ENCODE assay signal across 3 cellular contexts in genomic region chr2:237431372-237431771, GRCh38.
TF ChIP-seq lines count a peak whose summit lies in the region.

No MANE protein-coding gene starts in this region.

TF ChIP-seq in SK-N-SH, 30 proteins besides CTCF, POLR2A, EP300 and RAD21 (continued from another document and continues in another):
- no peak for TF ChIP-seq IRF3 (IDR thresholded peaks at IDR 0.05; ENCODE audit: low read depth, low read length)
- TF ChIP-seq TCF12 (IDR thresholded peaks at IDR 0.05), result peak; percentile 33; the same call in 1 of the 2 replicates
- TF ChIP-seq SIN3A (IDR thresholded peaks at IDR 0.05; ENCODE audit: borderline replicate concordance, low read depth, low read length), result no peak
- TF ChIP-seq MAX (IDR thresholded peaks at IDR 0.05; ENCODE audit: low read depth), result no peak
- no peak for TF ChIP-seq EZH2phosphoT487 (IDR thresholded peaks at IDR 0.05; ENCODE audit: borderline replicate concordance, low read depth)
- TF ChIP-seq RCOR1 (IDR thresholded peaks at IDR 0.05; ENCODE audit: low read length), result no peak
- TF ChIP-seq RXRA (IDR thresholded peaks at IDR 0.05; ENCODE audit: borderline replicate concordance, low read depth), result no peak
- TF ChIP-seq SMC3 (IDR thresholded peaks at IDR 0.05; ENCODE audit: low read depth, low read length), result no peak
- no peak for TF ChIP-seq CHD2 (IDR thresholded peaks at IDR 0.05; ENCODE audit: low read length, partially characterized antibody)
- no peak for TF ChIP-seq REST (IDR thresholded peaks at IDR 0.05; ENCODE audit: low read depth, low read length)
- TF ChIP-seq MEF2A (IDR thresholded peaks at IDR 0.05; ENCODE audit: borderline replicate concordance, low read depth), result no peak
- no peak for TF ChIP-seq MXI1 (IDR thresholded peaks at IDR 0.05; ENCODE audit: low read depth, low read length)
- no peak for TF ChIP-seq TAF1 (IDR thresholded peaks at IDR 0.05; ENCODE audit: borderline replicate concordance, low read depth, low read length)
- peak; percentile 47 for TF ChIP-seq PBX3 (IDR thresholded peaks at IDR 0.05)
- TF ChIP-seq JUND (IDR thresholded peaks at IDR 0.05), result peak; percentile 30; the same call in 1 of the 2 replicates
- no peak for TF ChIP-seq GATA2 (CRISPR knock-in tag; IDR thresholded peaks at IDR 0.05)

TF ChIP-seq in SK-N-SH treated with all-trans-retinoic acid at 6 μM for 48 hours, 23 proteins besides CTCF, POLR2A, EP300 and RAD21 (continues in another document):
- no peak for TF ChIP-seq CREB5 (CRISPR knock-in tag; IDR thresholded peaks at IDR 0.05; ENCODE audit: low read depth)
- no peak for TF ChIP-seq POU6F1 (CRISPR knock-in tag; IDR thresholded peaks at IDR 0.05; ENCODE audit: borderline replicate concordance, low read depth)
- TF ChIP-seq ZC3H10 (CRISPR knock-in tag; IDR thresholded peaks at IDR 0.05), result no peak
- no peak for TF ChIP-seq TOX (CRISPR knock-in tag; IDR thresholded peaks at IDR 0.05; ENCODE audit: borderline replicate concordance)
- no peak for TF ChIP-seq CSDC2 (CRISPR knock-in tag; IDR thresholded peaks at IDR 0.05)
- TF ChIP-seq RARB (CRISPR knock-in tag; IDR thresholded peaks at IDR 0.05), result no peak
- TF ChIP-seq ISL1 (CRISPR knock-in tag; IDR thresholded peaks at IDR 0.05), result no peak
- TF ChIP-seq PATZ1 (CRISPR knock-in tag; IDR thresholded peaks at IDR 0.05; ENCODE audit: borderline replicate concordance), result no peak
- no peak for TF ChIP-seq ZNF8 (CRISPR knock-in tag; IDR thresholded peaks at IDR 0.05)
- no peak for TF ChIP-seq GLIS3 (CRISPR knock-in tag; IDR thresholded peaks at IDR 0.05)
- no peak for TF ChIP-seq ZNF70 (CRISPR knock-in tag; IDR thresholded peaks at IDR 0.05)
- TF ChIP-seq TSHZ2 (CRISPR knock-in tag; IDR thresholded peaks at IDR 0.05), result no peak
- TF ChIP-seq ESRRG (CRISPR knock-in tag; IDR thresholded peaks at IDR 0.05), result no peak
- no peak for TF ChIP-seq OSR1 (CRISPR knock-in tag; IDR thresholded peaks at IDR 0.05)
- no peak for TF ChIP-seq ZFP3 (CRISPR knock-in tag; IDR thresholded peaks at IDR 0.05)
- TF ChIP-seq TCF4 (CRISPR knock-in tag; IDR thresholded peaks at IDR 0.05; ENCODE audit: borderline replicate concordance), result no peak
- TF ChIP-seq PPARA (CRISPR knock-in tag; IDR thresholded peaks at IDR 0.05; ENCODE audit: borderline replicate concordance), result no peak
- no peak for TF ChIP-seq BACH2 (CRISPR knock-in tag; IDR thresholded peaks at IDR 0.05; ENCODE audit: borderline replicate concordance)

TF ChIP-seq in HEK293T, 16 proteins besides CTCF, POLR2A, EP300 and RAD21 (continued from another document):
- TF ChIP-seq PKNOX1 (IDR thresholded peaks at IDR 0.05) (no peak), FOXK2 (IDR thresholded peaks at IDR 0.05) (no peak), TARDBP (IDR thresholded peaks at IDR 0.05) (no peak), BHLHE40 (IDR thresholded peaks at IDR 0.05; ENCODE audit: borderline replicate concordance) (no peak), LEF1 (IDR thresholded peaks at IDR 0.05; ENCODE audit: borderline replicate concordance) (no peak), SP1 (IDR thresholded peaks at IDR 0.05) (no peak)
